Comparison of ENCODE assay signal across 8 cellular contexts in the genomic region with DNA sequence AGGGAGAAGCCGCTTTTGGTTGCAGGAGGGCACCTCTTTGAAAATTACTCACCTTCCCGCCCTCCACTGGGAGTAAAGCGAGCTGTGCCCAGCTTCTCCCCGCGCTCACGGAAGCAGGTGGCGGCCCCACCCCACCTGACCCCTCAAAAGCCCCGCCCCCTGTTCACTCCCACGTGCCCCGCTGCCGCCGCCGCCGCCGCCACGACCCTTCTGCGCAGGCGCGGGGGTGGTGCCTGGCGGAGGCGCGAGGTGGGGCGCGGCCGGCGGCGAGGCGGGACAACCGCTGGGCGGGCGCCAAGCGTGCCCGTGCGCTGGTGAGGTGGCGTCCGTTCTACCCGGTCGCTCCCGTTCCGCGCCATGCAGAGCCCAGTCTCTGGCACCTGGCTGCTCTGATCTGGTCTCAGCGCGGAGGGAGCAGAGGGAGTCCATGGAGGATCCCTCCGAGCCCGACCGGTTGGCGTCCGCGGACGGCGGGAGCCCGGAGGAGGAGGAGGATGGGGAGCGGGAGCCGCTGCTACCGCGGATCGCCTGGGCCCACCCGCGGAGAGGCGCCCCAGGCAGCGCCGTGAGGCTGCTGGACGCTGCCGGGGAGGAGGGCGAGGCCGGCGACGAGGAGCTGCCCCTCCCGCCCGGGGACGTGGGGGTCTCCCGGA. TPM values are rescaled to one million over a fixed set of nuclear protein-coding genes. Genes with fewer than 3 reads are reported as not detected.
DNase-seq lines count a peak whose midpoint lies in the region; ATAC-seq and TF ChIP-seq lines count a peak whose summit lies in the region.

A gene (plus strand): TSS at position 297 of the 653 bp plus-strand sequence. CDS start 131 bp downstream, at position 428.

- H3K9me3 Mint-ChIP-seq in chondrocyte (ENCODE audit: low read depth): peaks cover 30% of the 10 kb centered on the region

- peak; percentile 84 for ATAC-seq in HG03432 (IDR thresholded peaks at IDR 0.05; ENCODE audit: unreplicated experiment)

- peak within 1 kb of the TSS; percentile 80 for H3K4me3 Mint-ChIP-seq in chondrocyte (ENCODE audit: unreplicated experiment)

- peak; percentile 70 to 74 for DNase-seq in AML-193 (lab: John Stamatoyannopoulos, UW)
- peak; percentile 67 for DNase-seq in NCI-H510A (lab: John Stamatoyannopoulos, UW)
- peak; percentile 89 to 91 for DNase-seq in activated CD4-positive, alpha-beta T cell treated with anti-CD3 and anti-CD28 coated beads for 24 hours (ENCODE audit: low read depth in 2 of 2)
- peak; percentile 94 for DNase-seq in chondrocyte (ENCODE audit: low spot score)
- peak; percentile 93 for DNase-seq in kidney tubule cell (ENCODE audit: low spot score)
- peak; percentile 94 for DNase-seq in stimulated activated CD4-positive, alpha-beta T cell treated with anti-CD3 and anti-CD28 coated beads, Interleukin-1b, Interleukin-23, amount 100 ng/mL, for 4 hours (ENCODE audit: low read depth in 2 of 2)

- peaks cover 16% of the 10 kb centered on the region for H3K4me1 Mint-ChIP-seq in chondrocyte (ENCODE audit: low read depth)

- TF ChIP-seq POLR2A in GM19193 (IDR thresholded peaks at IDR 0.05; ENCODE audit: extremely low read depth, insufficient read depth, insufficient read length): peak; percentile 91

- H3K36me3 Mint-ChIP-seq in chondrocyte (ENCODE audit: low read depth): peaks cover 10% of the 10 kb centered on the region

- no peaks in the 10 kb centered on the region for H3K27me3 Mint-ChIP-seq in chondrocyte (ENCODE audit: low read depth)

- H3K27ac Mint-ChIP-seq in chondrocyte (ENCODE audit: unreplicated experiment): peak within 1 kb of the TSS; percentile 92

- TF ChIP-seq CTCF in chondrocyte (IDR thresholded peaks at IDR 0.05): no peak

RNA-seq across cellular contexts. Expression of the gene that starts here (rescaled TPM):
- total RNA-seq in chondrocyte: 13.8 to 18.9 TPM (median 15.5 TPM) in 3 replicates

Comparison
In these comparisons a context has a peak if more than half of its experiments do, and no peak if none do; other contexts are left out.
1. Peak in every context shown above with its lines: DNase-seq and ATAC-seq.